Comparison of ENCODE assay signal across 9 cellular contexts in the genomic region with DNA sequence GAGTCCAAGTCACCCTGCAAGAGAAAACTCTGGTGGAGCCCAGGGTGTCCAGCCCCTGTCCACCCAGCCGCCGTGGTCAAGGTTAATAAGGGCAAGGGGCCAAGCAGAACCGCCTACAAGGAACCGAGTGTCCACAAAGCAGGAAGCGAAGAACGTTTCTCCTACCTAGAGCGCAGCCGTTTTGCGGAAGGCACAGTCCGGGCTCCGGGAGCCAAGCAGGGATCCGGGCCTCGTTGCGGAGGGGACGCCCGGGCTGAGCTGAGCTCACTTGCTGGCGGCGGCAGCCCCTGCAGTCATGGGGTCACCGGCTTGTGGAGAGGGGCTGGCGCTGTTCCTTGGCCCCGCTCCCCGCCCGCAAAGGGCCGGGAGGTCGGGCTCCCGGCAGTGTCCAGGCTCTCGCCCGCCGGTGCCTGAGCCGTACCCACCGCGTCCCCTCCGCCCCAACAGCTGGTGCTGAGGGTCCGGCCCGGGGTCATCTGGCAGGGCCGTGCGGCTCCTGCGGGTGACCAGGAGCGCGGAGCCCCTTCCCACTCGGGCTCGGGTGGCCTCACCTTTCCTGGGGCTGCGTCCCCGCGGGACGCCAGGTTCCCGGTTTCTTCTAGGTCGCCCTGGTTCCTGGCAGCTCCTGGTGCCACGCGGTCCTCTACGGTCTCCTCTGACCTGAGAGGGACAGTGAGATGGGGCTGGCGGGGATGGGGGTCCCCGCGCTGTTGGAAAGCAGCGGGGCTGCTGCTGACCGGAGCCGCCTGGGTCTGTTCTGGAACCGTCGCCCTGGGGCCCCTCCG. TPM values are rescaled to one million over a fixed set of nuclear protein-coding genes. Genes with fewer than 3 reads are reported as not detected.
DNase-seq lines count a peak whose midpoint lies in the region; ATAC-seq, FAIRE-seq and TF ChIP-seq lines count a peak whose summit lies in the region.
"Had no signal": no experiment of that assay in that cellular context is flagged by ENCODE, and none has a peak within 500 bp of the region (broad histone marks: within the 10 kb centered on the region; RNA-seq: fewer than 3 reads in every experiment).

No MANE protein-coding gene starts in this region.

- no peaks in the 10 kb centered on the region for H3K9me3 ChIP-seq in osteoblast (ENCODE audit: low read depth, low read length)

- peak overlapping the region; percentile 86 for H3K4me3 Mint-ChIP-seq in activated B cell treated with CpG ODN at 0.5 μM for 24 hours

- H3K36me3 Mint-ChIP-seq in activated B cell treated with CpG ODN at 0.5 μM for 24 hours (ENCODE audit: low read depth), result peaks cover 2% of the 10 kb centered on the region

- FAIRE-seq in GM12892 (lab: Jason Lieb, UNC), result no peak

- peak overlapping the region; percentile 35 for H3K4me3 ChIP-seq in osteoblast (ENCODE audit: insufficient read depth, low read length)

- no peak for TF ChIP-seq POLR2A in GM12892 (IDR thresholded peaks at IDR 0.05; ENCODE audit: low read depth, low read length)

- H3K4me2 ChIP-seq in osteoblast (ENCODE audit: insufficient read depth, low read length), result peak overlapping the region; percentile 53
- H3K4me2 ChIP-seq: KMS-11 had no signal

- H3K79me2 ChIP-seq in osteoblast (ENCODE audit: insufficient read depth, low read length), result no peaks in the 10 kb centered on the region

- no peak overlapping the region for H2AFZ ChIP-seq in osteoblast (ENCODE audit: low read length)

- no peaks in the 10 kb centered on the region for H4K20me1 ChIP-seq in osteoblast (ENCODE audit: insufficient read depth, low read length)

- no peak overlapping the region for H3K27ac ChIP-seq in osteoblast (ENCODE audit: low read depth, low read length)
- H3K27ac ChIP-seq: KMS-11 had no signal

- peak; percentile 66 for ATAC-seq in activated B cell treated with CpG ODN at 0.5 μM for 24 hours (ENCODE audit: low read depth)
- peak; percentile 49 for ATAC-seq in Right ventricle myocardium inferior
- ATAC-seq in GM21515 (IDR thresholded peaks at IDR 0.05; ENCODE audit: unreplicated experiment), result no peak

- DNase-seq in GM12892 (ENCODE audit: insufficient read length), result peak; percentile 19
- no peak for DNase-seq in activated B cell treated with CpG ODN at 0.5 μM for 24 hours
- DNase-seq in Right ventricle myocardium inferior (ENCODE audit: missing footprints), result peak; percentile 83
- peak; percentile 46 for DNase-seq in osteoblast (ENCODE audit: insufficient read length, low spot score, missing footprints)
- DNase-seq in NCI-H82 (lab: John Stamatoyannopoulos, UW), result no peak
- DNase-seq in HuH-7.5 (ENCODE audit: low spot score), result no peak
- DNase-seq in stimulated activated CD4-positive, alpha-beta T cell treated with anti-CD3 and anti-CD28 coated beads, Interleukin-4, amount 100 ng/mL, for 1 hour, result no peak

- H3K27me3 ChIP-seq in osteoblast (ENCODE audit: insufficient read depth, low read length), result peaks cover under 1% of the 10 kb centered on the region

- intact Hi-C loops in activated B cell treated with CpG ODN at 0.5 μM for 24 hours (cut with micrococcal nuclease), result loop anchor here (1.0 to 10.0 kb wide), 2 partner anchors 14 to 254 kb away; a partner anchor contains a TSS
- intact Hi-C loops in Right ventricle myocardium inferior (cut with DNase I), result no loop called here

- H3K4me1 ChIP-seq in osteoblast (ENCODE audit: insufficient read depth, low read length), result peaks cover 10% of the 10 kb centered on the region

- H3K4me1 Mint-ChIP-seq in activated B cell treated with CpG ODN at 0.5 μM for 24 hours, result peaks cover 12% of the 10 kb centered on the region

- no peaks in the 10 kb centered on the region for H3K36me3 ChIP-seq in osteoblast (ENCODE audit: insufficient read depth, low read length)

- TF ChIP-seq CTCF in activated B cell treated with CpG ODN at 0.5 μM for 24 hours (IDR thresholded peaks at IDR 0.05) (no peak), osteoblast (IDR thresholded peaks at IDR 0.05; ENCODE audit: extremely low read depth, low read depth, low read length) (no peak)

- POLR2A ChIA-PET in activated B cell treated with CpG ODN at 0.5 μM for 24 hours (lab: Charles Lee), result interaction anchor here (0.6 to 1.5 kb wide), 2 partner anchors 14 to 95 kb away, joined by 4 to 5 read pairs; a partner anchor contains a TSS

- no peaks in the 10 kb centered on the region for H3K9me3 Mint-ChIP-seq in activated B cell treated with CpG ODN at 0.5 μM for 24 hours

- CTCF ChIA-PET in activated B cell treated with CpG ODN at 0.5 μM for 24 hours (lab: Charles Lee), result interaction anchor here (1.3 kb wide), 1 partner anchor 419 kb away, joined by 3 read pairs; no protein-coding TSS in a partner anchor

- H3K27me3 Mint-ChIP-seq in activated B cell treated with CpG ODN at 0.5 μM for 24 hours, result peaks cover 48% of the 10 kb centered on the region

- no peak overlapping the region for H3K27ac Mint-ChIP-seq in activated B cell treated with CpG ODN at 0.5 μM for 24 hours

RNA-seq across cellular contexts. Expression of a gene that starts 14.0 kb away (rescaled TPM):
- 6.1 TPM for polyA plus RNA-seq in GM12892 (2012; ENCODE audit: missing spikeins)
- total RNA-seq in activated B cell treated with CpG ODN at 0.5 μM for 24 hours (10.6 and 12.3 TPM in 2 replicates), Right ventricle myocardium inferior (1.5 TPM), osteoblast (5.1 and 7.1 TPM in 2 replicates)

Comparison
In these comparisons a context has a peak if more than half of its experiments do, and no peak if none do; other contexts are left out.
1. DNase-seq: peak in GM12892 (single experiment), Right ventricle myocardium inferior (single experiment) and osteoblast (single experiment); none in activated B cell treated with CpG ODN at 0.5 μM for 24 hours (single experiment), NCI-H82 (single experiment), HuH-7.5 (single experiment) and stimulated activated CD4-positive, alpha-beta T cell treated with anti-CD3 and anti-CD28 coated beads, Interleukin-4, amount 100 ng/mL, for 1 hour (single experiment).